ENCODE assay signal across 17 cellular contexts in genomic region chr2:223251656-223252229, GRCh38.
DNase-seq lines count a peak whose midpoint lies in the region; ATAC-seq and TF ChIP-seq lines count a peak whose summit lies in the region.
"Had no signal": no experiment of that assay in that cellular context is flagged by ENCODE, and none has a peak within 500 bp of the region (broad histone marks: within the 10 kb centered on the region; RNA-seq: fewer than 3 reads in every experiment).

No MANE protein-coding gene starts in this region.

- peak overlapping the region; percentile 45 to 71 for H3K27ac ChIP-seq in uterus
- H3K27ac ChIP-seq in right cardiac atrium (ENCODE audit: low read length): no peak overlapping the region
- H3K27ac ChIP-seq: BLaER1 treated with 17β-estradiol and CSF1 and Interleukin-3, amounts not matched to agents 10 nM and 100 nM had no signal

- TF ChIP-seq CTCF in BJ (IDR thresholded peaks at IDR 0.05; ENCODE audit: insufficient read depth, low read depth, low read length) (no peak), uterus (IDR thresholded peaks at IDR 0.05) (no peak)

- H3K9me3 ChIP-seq in uterus: no peaks in the 10 kb centered on the region
- no peaks in the 10 kb centered on the region for H3K9me3 ChIP-seq in right cardiac atrium (ENCODE audit: control insufficient read depth, low read length)

- CTCF ChIA-PET in BJ (lab: Yijun Ruan, JAX): interaction anchor here (0.7 kb wide), 1 partner anchor 424 kb away, joined by 4 read pairs; no protein-coding TSS in a partner anchor

- H3K4me3 ChIP-seq in BJ (ENCODE audit: low read depth, low read length): no peak overlapping the region
- H3K4me3 ChIP-seq in uterus: no peak overlapping the region
- H3K4me3 ChIP-seq in right cardiac atrium (ENCODE audit: low read length): no peak overlapping the region
- H3K4me3 ChIP-seq: BLaER1 treated with 17β-estradiol and CSF1 and Interleukin-3, amounts not matched to agents 10 nM and 100 nM; GM12878; GM23338 had no signal

- H3K36me3 ChIP-seq in BJ (ENCODE audit: control insufficient read depth, insufficient read depth, low read length) (no peaks in the 10 kb centered on the region), uterus (no peaks in the 10 kb centered on the region)
- H3K36me3 ChIP-seq: BLaER1 treated with 17β-estradiol and CSF1 and Interleukin-3, amounts not matched to agents 10 nM and 100 nM had no signal

- DNase-seq in BJ (ENCODE audit: low read depth) (peak; percentile 26), LoVo (ENCODE audit: low spot score) (peak; percentile 41), left colon (peak in 1 of 2 donors; percentile 15), uterus (peak; percentile 54 to 57), right cardiac atrium (no peak)
- no peak for DNase-seq in activated naive CD4-positive, alpha-beta T cell treated with anti-CD3 and anti-CD28 coated beads, Interleukin-2, amount 50 U/mL, for 16 hours
- DNase-seq: CD4-positive, alpha-beta T cell; CD8-positive, alpha-beta memory T cell; DMS53; EL; GDM1; H9 had no signal

- WGBS in right cardiac atrium: 91% methylated on average over 10 of the region's 10 CpGs

- no peaks in the 10 kb centered on the region for H3K4me1 ChIP-seq in uterus
- H3K4me1 ChIP-seq in right cardiac atrium (ENCODE audit: control insufficient read depth, insufficient read depth, low read length): no peaks in the 10 kb centered on the region
- H3K4me1 ChIP-seq: BLaER1 treated with 17β-estradiol and CSF1 and Interleukin-3, amounts not matched to agents 10 nM and 100 nM had no signal

- POLR2A ChIA-PET in BJ (lab: Charles Lee): no interaction called here

- intact Hi-C loops in left colon (cut with DNase I, micrococcal nuclease) (no loop called here), uterus (cut with DNase I; ENCODE audit: low total_unique reads) (no loop called here), right cardiac atrium (cut with DNase I) (no loop called here)

- H3K27me3 ChIP-seq in BJ (ENCODE audit: control insufficient read depth, insufficient read depth, low read length): no peaks in the 10 kb centered on the region
- H3K27me3 ChIP-seq in uterus: no peaks in the 10 kb centered on the region
- no peaks in the 10 kb centered on the region for H3K27me3 ChIP-seq in right cardiac atrium (ENCODE audit: control insufficient read depth, insufficient read depth)
- H3K27me3 ChIP-seq: BLaER1 treated with 17β-estradiol and CSF1 and Interleukin-3, amounts not matched to agents 10 nM and 100 nM had no signal

- ATAC-seq in left colon: peak; percentile 88
- ATAC-seq in GM18909 (IDR thresholded peaks at IDR 0.05; ENCODE audit: poor library complexity, unreplicated experiment): no peak
- ATAC-seq in right cardiac atrium: no peak
- ATAC-seq: GM12878, GM23338, HCT116 had no signal

- TF ChIP-seq POLR2A in uterus (IDR thresholded peaks at IDR 0.05): no peak

Comparison
In these comparisons a context has a peak if more than half of its experiments do, and no peak if none do; other contexts are left out.
1. DNase-seq: peak in BJ (single experiment), LoVo (single experiment) and uterus (2 of 2); none in activated naive CD4-positive, alpha-beta T cell treated with anti-CD3 and anti-CD28 coated beads, Interleukin-2, amount 50 U/mL, for 16 hours (single experiment) and right cardiac atrium (0 of 3).